In genomic region chr17:3750926-3751325, GRCh38 we compare ENCODE assay signal across 16 cellular contexts. TPM values are rescaled to one million over a fixed set of nuclear protein-coding genes. Genes with fewer than 3 reads are reported as not detected.
DNase-seq lines count a peak whose midpoint lies in the region; ATAC-seq and TF ChIP-seq lines count a peak whose summit lies in the region.
"Had no signal": no experiment of that assay in that cellular context is flagged by ENCODE, and none has a peak within 500 bp of the region (broad histone marks: within the 10 kb centered on the region; RNA-seq: fewer than 3 reads in every experiment).

No MANE protein-coding gene starts in this region.

- no peak overlapping the region for H3K4me3 ChIP-seq in PC-9
- H3K4me3 ChIP-seq: lung had no signal

- peaks cover 45% of the 10 kb centered on the region for H3K4me1 Mint-ChIP-seq in activated naive CD8-positive, alpha-beta T cell (ENCODE audit: low read depth)
- no peaks in the 10 kb centered on the region for H3K4me1 Mint-ChIP-seq in glutamatergic neuron (ENCODE audit: low read depth, unreplicated experiment)

- H3K4me3 Mint-ChIP-seq in activated naive CD8-positive, alpha-beta T cell: peak overlapping the region; percentile 62
- H3K4me3 Mint-ChIP-seq in glutamatergic neuron (ENCODE audit: unreplicated experiment): no peak overlapping the region

- 0 out of 2 replicates have a peak, but pooled peaks cover 4% of the 10 kb centered on the region for H3K79me2 ChIP-seq in PC-9 (ENCODE audit: low read depth)

- intact Hi-C loops in PC-9 (cut with micrococcal nuclease; ENCODE audit: unreplicated experiment): no loop called here

- H3K9me3 ChIP-seq in PC-9 (ENCODE audit: insufficient read depth, low read depth): no peaks in the 10 kb centered on the region

- H3K4me1 ChIP-seq in PC-9 (replicated peaks; ENCODE audit: insufficient read depth): peaks cover 8% of the 10 kb centered on the region

- no peaks in the 10 kb centered on the region for H3K9me3 Mint-ChIP-seq in activated naive CD8-positive, alpha-beta T cell (ENCODE audit: low read depth)
- H3K9me3 Mint-ChIP-seq in glutamatergic neuron (ENCODE audit: unreplicated experiment): no peaks in the 10 kb centered on the region

- H3K27ac Mint-ChIP-seq in activated naive CD8-positive, alpha-beta T cell: peak overlapping the region; percentile 73
- no peak overlapping the region for H3K27ac Mint-ChIP-seq in glutamatergic neuron (ENCODE audit: unreplicated experiment)

- H3K27me3 ChIP-seq in PC-9 (ENCODE audit: insufficient read depth, low read depth): no peaks in the 10 kb centered on the region; the same call in 1 of the 2 replicates

- H2AFZ ChIP-seq in PC-9: no peak overlapping the region

- H3K27ac ChIP-seq in PC-9: no peak overlapping the region
- H3K27ac ChIP-seq: epithelial cell of prostate had no signal

- BruUV-seq in PC-9 (replicated peaks; lab: Mats Ljungman, UMichigan): no TSS peak

- H3K9me2 ChIP-seq in PC-9 (ENCODE audit: insufficient read depth): no peaks in the 10 kb centered on the region

- H3K4me2 ChIP-seq in PC-9: no peak overlapping the region

- no peaks in the 10 kb centered on the region for H3K36me3 Mint-ChIP-seq in activated naive CD8-positive, alpha-beta T cell
- H3K36me3 Mint-ChIP-seq in glutamatergic neuron (ENCODE audit: unreplicated experiment): no peaks in the 10 kb centered on the region

- CTCF ChIA-PET in PC-9 (lab: Charles Lee): no interaction called here

- no peaks in the 10 kb centered on the region for H3K27me3 Mint-ChIP-seq in activated naive CD8-positive, alpha-beta T cell
- H3K27me3 Mint-ChIP-seq in glutamatergic neuron (ENCODE audit: unreplicated experiment): peaks cover 3% of the 10 kb centered on the region

- no peaks in the 10 kb centered on the region for H3K36me3 ChIP-seq in PC-9 (ENCODE audit: low read depth)

- POLR2A ChIA-PET in PC-9 (lab: Charles Lee; ENCODE audit: unreplicated experiment): no interaction called here

- no peak for DNase-seq in activated CD4-positive, CD25-positive, alpha-beta regulatory T cell treated with anti-CD3 and anti-CD28 coated beads, Interleukin-2, amount 50 U/mL, for 72 hours
- peak; percentile 36 to 46 for DNase-seq in activated CD4-positive, alpha-beta T cell treated with anti-CD3 and anti-CD28 coated beads for 4 hours
- DNase-seq in stimulated activated naive CD4-positive, alpha-beta T cell (lab: John Stamatoyannopoulos, UW): peak in 5 of 6 experiments; percentile 16 to 55 (median 27)
- no peak for DNase-seq in PC-9
- no peak for DNase-seq in glutamatergic neuron
- DNase-seq: 8988T, DMS153, hippocampal formation, NCI-H1092, NCI-H526, SHP77 treated with DMSO at 0.1 percent for 48 hours had no signal

- 0 out of 2 replicates have a peak, but pooled peaks cover 3% of the 10 kb centered on the region for H3F3A ChIP-seq in PC-9 (ENCODE audit: insufficient read depth, low read depth)

- H4K20me1 ChIP-seq in PC-9 (ENCODE audit: insufficient read depth): no peaks in the 10 kb centered on the region

- peak; percentile 69 to 70 for ATAC-seq in activated CD4-positive, CD25-positive, alpha-beta regulatory T cell treated with anti-CD3 and anti-CD28 coated beads, Interleukin-2, amount 50 U/mL, for 24 hours
- ATAC-seq in HG03108 (IDR thresholded peaks at IDR 0.05; ENCODE audit: unreplicated experiment): no peak

- TF ChIP-seq CTCF in PC-9 (conservative IDR thresholded peaks at IDR 0.05) (no peak), glutamatergic neuron (IDR thresholded peaks at IDR 0.05; ENCODE audit: partially characterized antibody, unreplicated experiment) (no peak)

RNA-seq across cellular contexts. Expression of gene HASPIN, which starts 27.2 kb away (rescaled TPM):
- total RNA-seq in PC-9 (2021) (25.1 and 26.8 TPM in 2 replicates), glutamatergic neuron (ENCODE audit: unreplicated experiment) (2.3 TPM)

RNA-seq across cellular contexts. Expression of gene ITGAE, which starts 50.1 kb away (rescaled TPM):
- total RNA-seq in PC-9 (2021): 48.7 and 52.8 TPM in 2 replicates
- 19.2 TPM for total RNA-seq in glutamatergic neuron (ENCODE audit: unreplicated experiment)

RNA-seq across cellular contexts. Expression of gene P2RX5, which starts 55.0 kb away (rescaled TPM):
- total RNA-seq in PC-9 (2021) (15.0 and 18.3 TPM in 2 replicates), glutamatergic neuron (ENCODE audit: unreplicated experiment) (6.6 TPM)

Comparison
In these comparisons a context has a peak if more than half of its experiments do, and no peak if none do; other contexts are left out.
1. DNase-seq: peak in activated CD4-positive, alpha-beta T cell treated with anti-CD3 and anti-CD28 coated beads for 4 hours (2 of 2) and stimulated activated naive CD4-positive, alpha-beta T cell (5 of 6); none in activated CD4-positive, CD25-positive, alpha-beta regulatory T cell treated with anti-CD3 and anti-CD28 coated beads, Interleukin-2, amount 50 U/mL, for 72 hours (single experiment), PC-9 (0 of 2) and glutamatergic neuron (single experiment).